In genomic region chr2:215811409-215812355, GRCh38 we compare ENCODE assay signal across 13 cellular contexts.
DNase-seq lines count a peak whose midpoint lies in the region; ATAC-seq lines count a peak whose summit lies in the region.
"Had no signal": no experiment of that assay in that cellular context is flagged by ENCODE, and none has a peak within 500 bp of the region (broad histone marks: within the 10 kb centered on the region; RNA-seq: fewer than 3 reads in every experiment).

No MANE protein-coding gene starts in this region.

- H3K36me3 Mint-ChIP-seq in activated CD4-positive, alpha-beta T cell treated with anti-CD3 and anti-CD28 coated beads for 36 hours (ENCODE audit: low read depth), result no peaks in the 10 kb centered on the region

- no peak overlapping the region for H3K23ac ChIP-seq in trophoblast cell (ENCODE audit: low read length)

- H2AK5ac ChIP-seq in trophoblast cell (ENCODE audit: low read length), result peak overlapping the region; percentile 72

- H2BK12ac ChIP-seq in trophoblast cell (ENCODE audit: low read length), result peak overlapping the region; percentile 68

- H4K8ac ChIP-seq in trophoblast cell (ENCODE audit: low read depth, low read length), result no peak overlapping the region

- H2BK5ac ChIP-seq in trophoblast cell (ENCODE audit: low read depth, low read length, poor library complexity), result peak overlapping the region; percentile 19

- POLR2A ChIA-PET in activated CD4-positive, alpha-beta T cell treated with anti-CD3 and anti-CD28 coated beads for 36 hours (lab: Charles Lee), result interaction anchor here (0.6 kb wide), 1 partner anchor 622 kb away, joined by 3 read pairs; no protein-coding TSS in a partner anchor

- no peaks in the 10 kb centered on the region for H3K27me3 ChIP-seq in trophoblast cell (ENCODE audit: insufficient read depth, low read length)

- no peak overlapping the region for H3K27ac ChIP-seq in trophoblast cell (ENCODE audit: low read depth, low read length)
- H3K27ac ChIP-seq: 22Rv1, epithelial cell of prostate, parathyroid adenoma, thoracic aorta had no signal

- no peak overlapping the region for H3K4me3 Mint-ChIP-seq in activated CD4-positive, alpha-beta T cell treated with anti-CD3 and anti-CD28 coated beads for 36 hours

- intact Hi-C loops in activated CD4-positive, alpha-beta T cell treated with anti-CD3 and anti-CD28 coated beads for 36 hours (cut with DNase I, micrococcal nuclease), result no loop called here

- H3K4me3 ChIP-seq in trophoblast cell (ENCODE audit: low read depth, low read length), result no peak overlapping the region
- H3K4me3 ChIP-seq: thoracic aorta had no signal

- H2AFZ ChIP-seq in trophoblast cell (ENCODE audit: insufficient read depth, low read length, poor library complexity), result no peak overlapping the region
- H2AFZ ChIP-seq: parathyroid adenoma had no signal

- H3K9me3 ChIP-seq in trophoblast cell (ENCODE audit: insufficient read depth, low read depth, low read length), result no peaks in the 10 kb centered on the region
- H3K9me3 ChIP-seq: thoracic aorta had no signal

- peak; percentile 23 for ATAC-seq in activated CD4-positive, alpha-beta T cell treated with anti-CD3 and anti-CD28 coated beads for 36 hours
- peak; percentile 95 for ATAC-seq in HG02885 (IDR thresholded peaks at IDR 0.05; ENCODE audit: poor library complexity, unreplicated experiment)

- no peak overlapping the region for H3K14ac ChIP-seq in trophoblast cell (ENCODE audit: low read length)

- CTCF ChIA-PET in activated CD4-positive, alpha-beta T cell treated with anti-CD3 and anti-CD28 coated beads for 36 hours (lab: Charles Lee), result interaction anchor here (0.6 to 1.6 kb wide), 5 partner anchors 9 to 264 kb away, joined by 3 to 5 read pairs (median 4); no protein-coding TSS in a partner anchor

- H3K4ac ChIP-seq in trophoblast cell (ENCODE audit: low read depth, low read length), result no peak overlapping the region

- H3K4me1 ChIP-seq in trophoblast cell (ENCODE audit: control insufficient read depth in 1 of 2, insufficient read depth in 2 of 2, low read length in 2 of 2), result no peaks in the 10 kb centered on the region
- H3K4me1 ChIP-seq: parathyroid adenoma had no signal

- H3K27me3 Mint-ChIP-seq in activated CD4-positive, alpha-beta T cell treated with anti-CD3 and anti-CD28 coated beads for 36 hours, result no peaks in the 10 kb centered on the region

- no peak for DNase-seq in activated CD4-positive, alpha-beta T cell treated with anti-CD3 and anti-CD28 coated beads for 36 hours
- no peak for DNase-seq in activated CD4-positive, alpha-beta T cell treated with anti-CD3 and anti-CD28 coated beads, Interleukin-2, amount 50 U/mL, for 48 hours
- peak; percentile 5 for DNase-seq in NCI-H82 treated with DMSO at 0.1 percent for 48 hours (lab: John Stamatoyannopoulos, UW; ENCODE audit: unreplicated experiment)
- DNase-seq in trophoblast cell, result no peak
- DNase-seq in mesenteric fat pad (ENCODE audit: low spot score), result no peak
- no peak for DNase-seq in activated CD4-positive, CD25-positive, alpha-beta regulatory T cell (lab: John Stamatoyannopoulos, UW)
- no peak for DNase-seq in LoVo (ENCODE audit: low spot score)
- DNase-seq: activated CD4-positive, CD25-positive, alpha-beta regulatory T cell treated with anti-CD3 and anti-CD28 coated beads, Interleukin-2, amount 50 U/mL, for 72 hours had no signal

- peaks cover 3% of the 10 kb centered on the region for H3K79me1 ChIP-seq in trophoblast cell (ENCODE audit: low read length)

- H3K18ac ChIP-seq in trophoblast cell (ENCODE audit: low read length), result no peak overlapping the region

- no peak overlapping the region for H3K4me2 ChIP-seq in trophoblast cell (ENCODE audit: low read length)

- H4K12ac ChIP-seq in trophoblast cell (ENCODE audit: low read depth, low read length), result no peak overlapping the region

- H3K9ac ChIP-seq in trophoblast cell (ENCODE audit: low read length), result no peak overlapping the region
- H3K9ac ChIP-seq: parathyroid adenoma had no signal

- no peak overlapping the region for H3K27ac Mint-ChIP-seq in activated CD4-positive, alpha-beta T cell treated with anti-CD3 and anti-CD28 coated beads for 36 hours

- no peaks in the 10 kb centered on the region for H3K36me3 ChIP-seq in trophoblast cell (ENCODE audit: control insufficient read depth in 1 of 2, insufficient read depth in 2 of 2, low read length in 2 of 2)
- H3K36me3 ChIP-seq: thoracic aorta had no signal

- WGBS in trophoblast cell (ENCODE audit: extremely low coverage, insufficient coverage, insufficient read length), result no CpG with 5 or more reads among the region's 3 CpGs

- peak overlapping the region; percentile 43 for H4K91ac ChIP-seq in trophoblast cell (ENCODE audit: low read depth, low read length)

- H3K79me2 ChIP-seq in trophoblast cell (ENCODE audit: control insufficient read depth, insufficient read depth, low read length, poor library complexity), result no peaks in the 10 kb centered on the region
- H3K79me2 ChIP-seq: parathyroid adenoma had no signal

- H2BK120ac ChIP-seq in trophoblast cell (ENCODE audit: insufficient read depth, low read length, poor library complexity), result no peak overlapping the region

- H3K4me1 Mint-ChIP-seq in activated CD4-positive, alpha-beta T cell treated with anti-CD3 and anti-CD28 coated beads for 36 hours, result peaks cover 16% of the 10 kb centered on the region

- H3K9me3 Mint-ChIP-seq in activated CD4-positive, alpha-beta T cell treated with anti-CD3 and anti-CD28 coated beads for 36 hours (ENCODE audit: low read depth), result no peaks in the 10 kb centered on the region
